ENCODE assay signal across 1 cellular context in genomic region chr11:47353978-47354774, GRCh38.
TF ChIP-seq lines count a peak whose summit lies in the region.

No MANE protein-coding gene starts in this region.

TF ChIP-seq in GM23338, 12 proteins besides CTCF, POLR2A, EP300 and RAD21:
- TF ChIP-seq ZNF462 (CRISPR knock-in tag; IDR thresholded peaks at IDR 0.05) (no peak), ZNF114 (CRISPR knock-in tag; IDR thresholded peaks at IDR 0.05) (no peak), STAT1 (IDR thresholded peaks at IDR 0.05; ENCODE audit: unreplicated experiment) (no peak), EZH2phosphoT487 (IDR thresholded peaks at IDR 0.05; ENCODE audit: unreplicated experiment) (no peak), EZH2 (IDR thresholded peaks at IDR 0.05; ENCODE audit: low read depth, unreplicated experiment) (no peak), NANOG (IDR thresholded peaks at IDR 0.05; ENCODE audit: borderline replicate concordance) (no peak), ETS1 (IDR thresholded peaks at IDR 0.05) (no peak)
